ENCODE assay signal across 8 cellular contexts in genomic region chr4:172202480-172203076, GRCh38.
DNase-seq lines count a peak whose midpoint lies in the region; ATAC-seq and TF ChIP-seq lines count a peak whose summit lies in the region.

No MANE protein-coding gene starts in this region.

- H3K36me3 Mint-ChIP-seq in natural killer cell treated with Interleukin-12 subunit alpha and Interleukin-12 subunit beta and Interleukin-15 and Interleukin-18, amount 100 ng/mL, for 72 hours, result peaks cover 5% of the 10 kb centered on the region
- H3K36me3 Mint-ChIP-seq in activated T-cell treated with anti-CD3 and anti-CD28 coated beads, Interleukin-2, amount 50 U/mL, for 24 hours (ENCODE audit: low read depth), result no peaks in the 10 kb centered on the region

- DNase-seq in GM12864 (ENCODE audit: low read depth) (peak; percentile 8), RKO (ENCODE audit: low spot score) (peak; percentile 59), foreskin melanocyte (peak; percentile 21), NCI-H774 (lab: John Stamatoyannopoulos, UW) (no peak)
- no peak for DNase-seq in natural killer cell treated with Interleukin-12 subunit alpha and Interleukin-12 subunit beta and Interleukin-15 and Interleukin-18, amount 100 ng/mL, for 72 hours (ENCODE audit: low spot score)
- DNase-seq in activated T-cell treated with anti-CD3 and anti-CD28 coated beads, Interleukin-2, amount 50 U/mL, for 24 hours, result no peak

- no peak overlapping the region for H3K4me3 Mint-ChIP-seq in natural killer cell treated with Interleukin-12 subunit alpha and Interleukin-12 subunit beta and Interleukin-15 and Interleukin-18, amount 100 ng/mL, for 72 hours
- H3K4me3 Mint-ChIP-seq in activated T-cell treated with anti-CD3 and anti-CD28 coated beads, Interleukin-2, amount 50 U/mL, for 24 hours, result no peak overlapping the region

- H3K9me3 Mint-ChIP-seq in natural killer cell treated with Interleukin-12 subunit alpha and Interleukin-12 subunit beta and Interleukin-15 and Interleukin-18, amount 100 ng/mL, for 72 hours, result peaks cover 7% of the 10 kb centered on the region
- peaks cover 6% of the 10 kb centered on the region for H3K9me3 Mint-ChIP-seq in activated T-cell treated with anti-CD3 and anti-CD28 coated beads, Interleukin-2, amount 50 U/mL, for 24 hours

- peak; percentile 55 for TF ChIP-seq CTCF in GM12864 (IDR thresholded peaks at IDR 0.05; ENCODE audit: low read depth, low read length, missing control alignments)

- H3K4me3 ChIP-seq in GM12864 (ENCODE audit: low read depth, low read length), result no peak overlapping the region

- H3K4me1 Mint-ChIP-seq in natural killer cell treated with Interleukin-12 subunit alpha and Interleukin-12 subunit beta and Interleukin-15 and Interleukin-18, amount 100 ng/mL, for 72 hours (ENCODE audit: low read depth in 2 of 2), result no peaks in the 10 kb centered on the region
- no peaks in the 10 kb centered on the region for H3K4me1 Mint-ChIP-seq in activated T-cell treated with anti-CD3 and anti-CD28 coated beads, Interleukin-2, amount 50 U/mL, for 24 hours (ENCODE audit: low read depth)

- H3K27me3 Mint-ChIP-seq in natural killer cell treated with Interleukin-12 subunit alpha and Interleukin-12 subunit beta and Interleukin-15 and Interleukin-18, amount 100 ng/mL, for 72 hours, result no peaks in the 10 kb centered on the region
- no peaks in the 10 kb centered on the region for H3K27me3 Mint-ChIP-seq in activated T-cell treated with anti-CD3 and anti-CD28 coated beads, Interleukin-2, amount 50 U/mL, for 24 hours

- H3K27ac Mint-ChIP-seq in natural killer cell treated with Interleukin-12 subunit alpha and Interleukin-12 subunit beta and Interleukin-15 and Interleukin-18, amount 100 ng/mL, for 72 hours, result no peak overlapping the region
- H3K27ac Mint-ChIP-seq in activated T-cell treated with anti-CD3 and anti-CD28 coated beads, Interleukin-2, amount 50 U/mL, for 24 hours, result no peak overlapping the region

- ATAC-seq in HG03460 (IDR thresholded peaks at IDR 0.05; ENCODE audit: unreplicated experiment), result peak; percentile 55
- ATAC-seq in natural killer cell treated with Interleukin-12 subunit alpha and Interleukin-12 subunit beta and Interleukin-15 and Interleukin-18, amount 100 ng/mL, for 72 hours, result no peak
- no peak for ATAC-seq in HG03139 (IDR thresholded peaks at IDR 0.05; ENCODE audit: unreplicated experiment)

Comparison
In these comparisons a context has a peak if more than half of its experiments do, and no peak if none do; other contexts are left out.
1. DNase-seq: peak in GM12864 (single experiment), RKO (single experiment) and foreskin melanocyte (single experiment); none in natural killer cell treated with Interleukin-12 subunit alpha and Interleukin-12 subunit beta and Interleukin-15 and Interleukin-18, amount 100 ng/mL, for 72 hours (single experiment), activated T-cell treated with anti-CD3 and anti-CD28 coated beads, Interleukin-2, amount 50 U/mL, for 24 hours (single experiment) and NCI-H774 (single experiment).